9 cellular contexts compared by ENCODE assay signal in genomic region chr20:13220857-13221297, GRCh38. TPM values are rescaled to one million over a fixed set of nuclear protein-coding genes. Genes with fewer than 3 reads are reported as not detected.
DNase-seq lines count a peak whose midpoint lies in the region; ATAC-seq, FAIRE-seq and TF ChIP-seq lines count a peak whose summit lies in the region.
"Had no signal": no experiment of that assay in that cellular context is flagged by ENCODE, and none has a peak within 500 bp of the region (broad histone marks: within the 10 kb centered on the region; RNA-seq: fewer than 3 reads in every experiment).

Gene ISM1 (plus strand): TSS chr20:13221274. CDS start chr20:13221777, 503 bp downstream.

- CTCF ChIA-PET in RWPE1 (lab: Yijun Ruan, JAX) (interaction anchor here (1.4 kb wide), 1 partner anchor 102 kb away, joined by 3 read pairs; no protein-coding TSS in a partner anchor), GM12878 (lab: Yijun Ruan, JAX) (no interaction called here)

- no peak within 1 kb of the TSS; the same call in 1 of the 2 replicates for H2AFZ ChIP-seq in GM12878 (ENCODE audit: control insufficient read depth, low read depth, low read length)

- RAD21 ChIA-PET in GM12878 (lab: Charles Lee; ENCODE audit: unreplicated experiment) = no interaction called here

- DNase-seq in Right ventricle myocardium inferior (ENCODE audit: missing footprints) = peak; percentile 56
- DNase-seq in cardiac septum (ENCODE audit: low spot score) = no peak
- peak; percentile 20 for DNase-seq in RWPE1 (ENCODE audit: low spot score)
- DNase-seq in GM12878 (ENCODE audit: low read depth, low spot score) = no peak
- no peak for DNase-seq in kidney epithelial cell (ENCODE audit: low read depth)
- peak; percentile 57 for DNase-seq in stimulated activated CD4-positive, alpha-beta T cell treated with anti-CD3 and anti-CD28 coated beads, Interleukin-4, amount 100 ng/mL, for 1 hour
- DNase-seq in SKM-1 treated with dmso at 0.1 percent for 144 hours (lab: John Stamatoyannopoulos, UW; ENCODE audit: unreplicated experiment) = no peak

- no peak for TF ChIP-seq POLR2A in GM12878 (IDR thresholded peaks at IDR 0.05; ENCODE audit: low read depth, low read length)

- peak within 1 kb of the TSS; percentile 48 for H3K4me2 ChIP-seq in GM12878 (ENCODE audit: control insufficient read depth, insufficient read depth)

- no peaks in the 10 kb centered on the region for H4K20me1 ChIP-seq in GM12878 (ENCODE audit: control insufficient read depth, insufficient read depth)

- in situ Hi-C loops in GM12878 (cut with MboI) = no loop called here

- H3K36me3 ChIP-seq in GM12878 (ENCODE audit: control insufficient read depth in 2 of 2, insufficient read depth in 2 of 2, low read length in 1 of 2) = no peaks in the 10 kb centered on the region
- H3K36me3 ChIP-seq in kidney epithelial cell (ENCODE audit: control insufficient read depth, insufficient read depth, low read length) = no peaks in the 10 kb centered on the region

- TF ChIP-seq CTCF in RWPE1 (conservative IDR thresholded peaks at IDR 0.05; ENCODE audit: low read depth) (no peak), GM12878 (IDR thresholded peaks at IDR 0.05 in 2 of 3, conservative IDR thresholded peaks at IDR 0.05 in 1 of 3; ENCODE audit: control insufficient read depth in 2 of 3, extremely low read depth in 1 of 3, insufficient read depth in 1 of 3, low read depth in 3 of 3, low read length in 3 of 3) (no peak), kidney epithelial cell (IDR thresholded peaks at IDR 0.05; ENCODE audit: insufficient read depth, low read length, poor library complexity, severe bottlenecking) (no peak)

- H3K9me3 ChIP-seq in GM12878 (replicated peaks; ENCODE audit: control insufficient read depth, insufficient read depth, low read length) = no peaks in the 10 kb centered on the region

- H3K27ac ChIP-seq in RWPE1 (no peak within 1 kb of the TSS), GM12878 (ENCODE audit: control insufficient read depth, insufficient read depth) (no peak within 1 kb of the TSS)
- H3K27ac ChIP-seq: epithelial cell of prostate had no signal

- BruUV-seq in GM12878 (replicated peaks; lab: Mats Ljungman, UMichigan) = no TSS peak

- no peak for FAIRE-seq in GM12878 (lab: Jason Lieb, UNC)

- TF ChIP-seq RAD21 in GM12878 (IDR thresholded peaks at IDR 0.05; ENCODE audit: insufficient read depth, low read depth, low read length) = no peak

- H3K4me3 ChIP-seq in GM12878 (no peak within 1 kb of the TSS; the same call in 1 of the 2 replicates), kidney epithelial cell (ENCODE audit: low read depth, low read length) (peak within 1 kb of the TSS; percentile 45)

- H3K79me2 ChIP-seq in GM12878 (ENCODE audit: control insufficient read depth, insufficient read depth, low read length) = no peaks in the 10 kb centered on the region

- H3K27me3 ChIP-seq in GM12878 (replicated peaks in 1 of 2; ENCODE audit: control insufficient read depth in 2 of 2, insufficient read depth in 2 of 2, low read length in 1 of 2) (peaks cover 9 to 30% of the 10 kb centered on the region in 2 experiments), kidney epithelial cell (ENCODE audit: control insufficient read depth, insufficient read depth, low read length) (peaks cover 21% of the 10 kb centered on the region)

- TF ChIP-seq EP300 in GM12878 (IDR thresholded peaks at IDR 0.05; ENCODE audit: borderline replicate concordance in 1 of 2, control insufficient read depth in 1 of 2, low read depth in 2 of 2, low read length in 2 of 2) = no peak

- SMC1A ChIA-PET in GM12878 (lab: Charles Lee; ENCODE audit: uncharacterized antibody, unreplicated experiment) = no interaction called here

- H3K9ac ChIP-seq in GM12878 (ENCODE audit: control insufficient read depth, insufficient read depth, low read length) = no peak within 1 kb of the TSS

- POLR2A ChIA-PET in RWPE1 (lab: Yijun Ruan, JAX; ENCODE audit: low non-redundant PET) = no interaction called here
- POLR2A ChIA-PET in GM12878 (lab: Charles Lee) = no interaction called here

- peaks cover 4% of the 10 kb centered on the region; the same call in 1 of the 2 replicates for H3K4me1 ChIP-seq in GM12878 (ENCODE audit: control insufficient read depth, insufficient read depth, low read length)

- no peak for ATAC-seq in Right ventricle myocardium inferior
- peak; percentile 54 for ATAC-seq in GM12878
- ATAC-seq in HG02884 (IDR thresholded peaks at IDR 0.05; ENCODE audit: unreplicated experiment) = no peak

- WGBS in GM12878 (ENCODE audit: insufficient coverage, insufficient replicate concordance, low lambda C conversion rate, missing lambda C conversion rate) = under 1% methylated on average over 28 of the region's 39 CpGs

- intact Hi-C loops in Right ventricle myocardium inferior (cut with DNase I) = loop anchor here (2.0 kb wide), 2 partner anchors 42 to 50 kb away; no protein-coding TSS in a partner anchor
- intact Hi-C loops in cardiac septum (cut with DNase I) = loop anchor here (2.0 kb wide), 1 partner anchor 50 kb away; no protein-coding TSS in a partner anchor
- intact Hi-C loops in GM12878 (cut with micrococcal nuclease; ENCODE audit: unreplicated experiment) = no loop called here

TF ChIP-seq in GM12878, 131 proteins besides CTCF, POLR2A, EP300 and RAD21:
- TF ChIP-seq SRF (IDR thresholded peaks at IDR 0.05; ENCODE audit: low read depth in 2 of 2, low read length in 2 of 2) = no peak
- no peak for TF ChIP-seq RCOR1 (conservative IDR thresholded peaks at IDR 0.05; ENCODE audit: low read depth, low read length)
- TF ChIP-seq RELB (IDR thresholded peaks at IDR 0.05; ENCODE audit: low read depth) = no peak
- TF ChIP-seq ZNF384 (IDR thresholded peaks at IDR 0.05; ENCODE audit: borderline replicate concordance, low read depth, low read length) = no peak
- TF ChIP-seq GABPA (IDR thresholded peaks at IDR 0.05; ENCODE audit: low read depth) = no peak
- no peak for TF ChIP-seq CHD4 (IDR thresholded peaks at IDR 0.05)
- TF ChIP-seq TARDBP (IDR thresholded peaks at IDR 0.05; ENCODE audit: borderline replicate concordance) = no peak
- TF ChIP-seq NRF1 (conservative IDR thresholded peaks at IDR 0.05; ENCODE audit: low read depth, low read length) = no peak
- TF ChIP-seq SMAD1 (IDR thresholded peaks at IDR 0.05; ENCODE audit: low read depth, partially characterized antibody) = no peak

RNA-seq across cellular contexts. Expression of gene ISM1, which starts in this region (rescaled TPM):
- total RNA-seq in Right ventricle myocardium inferior (1.2 TPM), cardiac septum (1.0 TPM), GM12878 (2014; rRNA removed) (not detected in 2 replicates), GM12878 (2014; rRNA removed; fragmentation: Illumina TruSeq; extraction: Trizol) (not detected in 2 replicates), GM12878 (2021) (not detected in 2 replicates), kidney epithelial cell (0.27 TPM in 1 of 2 replicates, not detected in the other)
- total RNA-seq in GM12878 (2013; cell fraction: nucleolus; rRNA removed) = not detected in 2 replicates
- polyA plus RNA-seq in GM12878 (2011; ENCODE audit: low read depth) = not detected
- polyA plus RNA-seq in GM12878 (2011; rRNA removed) (0.03 TPM in 1 of 2 replicates, not detected in the other), GM12878 (2014; fragmentation: Illumina TruSeq; extraction: Trizol) (0.01 TPM in 1 of 2 replicates, not detected in the other), GM12878 (2014; fragmentation: Nextera tagmentation; extraction: Ambion mirVana) (not detected), GM12878 (2014; rRNA removed) (not detected in 2 replicates), GM12878 (2016; fragmentation: Nextera tagmentation; extraction: Ambion mirVana) (not detected)
- polyA plus RNA-seq in GM12878 (2011; cell fraction: cytosol; rRNA removed) = 0.05 and 0.06 TPM in 2 replicates
- 0.04 TPM in 1 of 2 replicates, not detected in the other for polyA plus RNA-seq in GM12878 (2011; cell fraction: nucleus; rRNA removed)
- not detected in 2 replicates for polyA plus RNA-seq in GM12878 (2012)
- polyA minus RNA-seq in GM12878 (2011; rRNA and poly(A)+ RNA removed) = not detected in 2 replicates
- polyA minus RNA-seq in GM12878 (2011; cell fraction: cytosol; rRNA and poly(A)+ RNA removed) = not detected in 2 replicates
- polyA minus RNA-seq in GM12878 (2011; cell fraction: nucleus; rRNA and poly(A)+ RNA removed) = 0.19 TPM in 1 of 2 replicates, not detected in the other

Comparison
In these comparisons a context has a peak if more than half of its experiments do, and no peak if none do; other contexts are left out.
1. DNase-seq: peak in Right ventricle myocardium inferior (single experiment), RWPE1 (single experiment) and stimulated activated CD4-positive, alpha-beta T cell treated with anti-CD3 and anti-CD28 coated beads, Interleukin-4, amount 100 ng/mL, for 1 hour (single experiment); none in cardiac septum (single experiment), GM12878 (single experiment), kidney epithelial cell (single experiment) and SKM-1 treated with dmso at 0.1 percent for 144 hours (single experiment).
2. Peak in ATAC-seq and H3K4me2 ChIP-seq in GM12878; RNA of the gene not detected or under 1 TPM.